Comparison of ENCODE assay signal across 24 cellular contexts in genomic region chr3:13626396-13626795, GRCh38.
"Had no signal": no experiment of that assay in that cellular context is flagged by ENCODE, and none has a peak within 500 bp of the region (broad histone marks: within the 10 kb centered on the region; RNA-seq: fewer than 3 reads in every experiment).

No MANE protein-coding gene starts in this region.

- H3K27me3 ChIP-seq: foreskin keratinocyte, hepatocyte, neural progenitor cell, right lobe of liver, testis, tibial nerve, upper lobe of right lung, vagina had no signal

- H3K4me1 ChIP-seq: neural progenitor cell, parathyroid adenoma, prostate gland, right lobe of liver, upper lobe of right lung had no signal

- H3K27ac ChIP-seq: coronary artery, hepatocyte, neural progenitor cell, parathyroid adenoma, prostate gland, right lobe of liver, testis, tibial nerve, upper lobe of right lung, vagina had no signal

- H3K27me3 Mint-ChIP-seq: naive thymus-derived CD8-positive, alpha-beta T cell; stimulated activated naive CD8-positive, alpha-beta T cell treated with anti-CD3 and anti-CD28 coated beads, Interleukin-15, Interleukin-2, amounts not matched to agents 100 ng/mL and 50 ng/mL, for 24 hours had no signal

- H3K27ac Mint-ChIP-seq: endodermal cell; stimulated activated memory B cell treated with anti-CD40 and anti-IgM and Interleukin-4, amounts not matched to agents 10 μg/mL and 1 μg/mL and 100 μg/mL, for 72 hours; stimulated activated naive CD8-positive, alpha-beta T cell treated with anti-CD3 and anti-CD28 coated beads, Interleukin-15, Interleukin-2, amounts not matched to agents 100 ng/mL and 50 ng/mL, for 24 hours had no signal

- H3K4me1 Mint-ChIP-seq: endodermal cell; stimulated activated memory B cell treated with anti-CD40 and anti-IgM and Interleukin-4, amounts not matched to agents 10 μg/mL and 1 μg/mL and 100 μg/mL, for 72 hours had no signal

- H3K9me3 Mint-ChIP-seq: endodermal cell; naive thymus-derived CD8-positive, alpha-beta T cell; neural progenitor cell; stimulated activated naive CD8-positive, alpha-beta T cell treated with anti-CD3 and anti-CD28 coated beads, Interleukin-15, Interleukin-2, amounts not matched to agents 100 ng/mL and 50 ng/mL, for 24 hours had no signal

- H3K36me3 Mint-ChIP-seq: stimulated activated memory B cell treated with anti-CD40 and anti-IgM and Interleukin-4, amounts not matched to agents 10 μg/mL and 1 μg/mL and 100 μg/mL, for 72 hours had no signal

- DNase-seq: effector CD4-positive, alpha-beta T cell; endodermal cell; erythroblast; foreskin keratinocyte; head of caudate nucleus; mucosa of descending colon; occipital lobe; stimulated activated CD4-positive, alpha-beta T cell treated with anti-CD3 and anti-CD28 coated beads, Interleukin-15, amount 100 ng/mL, for 24 hours; stimulated activated CD4-positive, alpha-beta T cell treated with anti-CD3 and anti-CD28 coated beads, Interleukin-1b, Interleukin-23, amount 100 ng/mL, for 48 hours; stimulated activated CD4-positive, alpha-beta T cell treated with anti-CD3 and anti-CD28 coated beads, Interleukin-4, amount 100 ng/mL, for 24 hours; testis; upper lobe of right lung had no signal

- H3K4me3 ChIP-seq: coronary artery, hepatocyte, mucosa of descending colon, neural progenitor cell, prostate gland, right lobe of liver, testis, tibial nerve, upper lobe of right lung, vagina had no signal

- H3K4me3 Mint-ChIP-seq: endodermal cell; naive thymus-derived CD8-positive, alpha-beta T cell; stimulated activated memory B cell treated with anti-CD40 and anti-IgM and Interleukin-4, amounts not matched to agents 10 μg/mL and 1 μg/mL and 100 μg/mL, for 72 hours; stimulated activated naive CD8-positive, alpha-beta T cell treated with anti-CD3 and anti-CD28 coated beads, Interleukin-15, Interleukin-2, amounts not matched to agents 100 ng/mL and 50 ng/mL, for 24 hours had no signal

- ATAC-seq: foreskin keratinocyte; left lobe of liver; mucosa of descending colon; naive thymus-derived CD8-positive, alpha-beta T cell; right lobe of liver; stimulated activated memory B cell treated with anti-CD40 and anti-IgM and Interleukin-4, amounts not matched to agents 10 μg/mL and 1 μg/mL and 100 μg/mL, for 72 hours; upper lobe of right lung had no signal

- H3K36me3 ChIP-seq: neural progenitor cell, prostate gland, right lobe of liver, upper lobe of right lung had no signal

- H3K9me3 ChIP-seq: mucosa of descending colon, prostate gland, right lobe of liver, testis, tibial nerve, upper lobe of right lung, vagina had no signal
